Comparison of ENCODE assay signal across 8 cellular contexts in genomic region chr5:148733601-148734438, GRCh38.
DNase-seq lines count a peak whose midpoint lies in the region; ATAC-seq and TF ChIP-seq lines count a peak whose summit lies in the region.

No MANE protein-coding gene starts in this region.

- H3K4me3 Mint-ChIP-seq in MCF 10A (ENCODE audit: unreplicated experiment) = no peak overlapping the region

- H3K9me3 Mint-ChIP-seq in MCF 10A (ENCODE audit: unreplicated experiment) = no peaks in the 10 kb centered on the region

- H3K4me1 Mint-ChIP-seq in MCF 10A (ENCODE audit: insufficient read depth, unreplicated experiment) = peaks cover 52% of the 10 kb centered on the region

- BruUV-seq in MCF 10A (replicated peaks; lab: Mats Ljungman, UMichigan) = no TSS peak

- peak; percentile 34 for ATAC-seq in GM18868 (IDR thresholded peaks at IDR 0.05; ENCODE audit: unreplicated experiment)

- POLR2A ChIA-PET in MCF 10A (lab: Yijun Ruan, JAX) = interaction anchor here (0.6 to 5.3 kb wide), 12 partner anchors 97 to 384 kb away, joined by 3 to 80 read pairs (median 4); no protein-coding TSS in a partner anchor

- no peak overlapping the region for H3K27ac Mint-ChIP-seq in MCF 10A (ENCODE audit: low read depth, unreplicated experiment)

- in situ Hi-C loops in ACHN (cut with HindIII; ENCODE audit: low pct_ligation_motif_present, low pct_unique_long_range_greater_than_20kb, low sequenced_read_pairs) = loop anchor here (25.0 kb wide), 1 partner anchor 378 kb away; no protein-coding TSS in a partner anchor

- no peaks in the 10 kb centered on the region for H3K27me3 Mint-ChIP-seq in MCF 10A (ENCODE audit: insufficient read depth, unreplicated experiment)

- TF ChIP-seq CTCF in MCF 10A (IDR thresholded peaks at IDR 0.05; ENCODE audit: unreplicated experiment) = peak; percentile 84

- DNase-seq in ACHN (peak; percentile 79), NCI-H187 treated with DMSO at 0.1 percent for 48 hours (lab: John Stamatoyannopoulos, UW) (peak; percentile 18), UCSD-AML1 (lab: John Stamatoyannopoulos, UW; ENCODE audit: unreplicated experiment) (peak; percentile 42), MCF 10A (ENCODE audit: unreplicated experiment) (peak; percentile 92), iris pigment epithelial cell (ENCODE audit: low read depth) (peak; percentile 78), cortex of kidney (lab: John Stamatoyannopoulos, UW) (no peak)
- DNase-seq in stimulated activated CD4-positive, alpha-beta T cell treated with anti-CD3 and anti-CD28 coated beads, Interleukin-15, amount 100 ng/mL, for 1 hour (ENCODE audit: low read depth in 1 of 2, low spot score in 1 of 2) = peak; percentile 28 to 33

- no peaks in the 10 kb centered on the region for H3K36me3 Mint-ChIP-seq in MCF 10A (ENCODE audit: insufficient read depth, unreplicated experiment)

- CTCF ChIA-PET in MCF 10A (lab: Yijun Ruan, JAX) = interaction anchor here (0.5 to 23.9 kb wide), 100 partner anchors 8 to 1259 kb away, joined by 3 to 924 read pairs (median 4); partner anchors contain the start of gene ADRB2

- intact Hi-C loops in MCF 10A (cut with micrococcal nuclease) = loop anchor here (1.0 to 5.0 kb wide), 8 partner anchors 223 to 847 kb away; no protein-coding TSS in a partner anchor
